In genomic region chr17:19433727-19434340, GRCh38 we compare ENCODE assay signal across 18 cellular contexts. TPM values are rescaled to one million over a fixed set of nuclear protein-coding genes. Genes with fewer than 3 reads are reported as not detected.
"Had no signal": no experiment of that assay in that cellular context is flagged by ENCODE, and none has a peak within 500 bp of the region (broad histone marks: within the 10 kb centered on the region; RNA-seq: fewer than 3 reads in every experiment).

No MANE protein-coding gene starts in this region.

- H3K27me3 ChIP-seq: gastroesophageal sphincter, neutrophil had no signal

- H3K4me3 Mint-ChIP-seq: activated T-helper 17 cell treated with anti-CD3 and anti-CD28 coated beads, Interleukin-2, amount 50 U/mL, for 72 hours; naive thymus-derived CD4-positive, alpha-beta T cell; stimulated activated effector memory CD8-positive, alpha-beta T cell treated with anti-CD3 and anti-CD28 coated beads, Interleukin-12 subunit alpha, Interleukin-12 subunit beta, amount 100 ng/mL, for 72 hours had no signal

- H3K9me3 Mint-ChIP-seq: activated T-helper 17 cell treated with anti-CD3 and anti-CD28 coated beads, Interleukin-2, amount 50 U/mL, for 72 hours; naive thymus-derived CD4-positive, alpha-beta T cell; stimulated activated effector memory CD8-positive, alpha-beta T cell treated with anti-CD3 and anti-CD28 coated beads, Interleukin-12 subunit alpha, Interleukin-12 subunit beta, amount 100 ng/mL, for 72 hours had no signal

- H3K79me2 ChIP-seq: parathyroid adenoma had no signal

- H3K27ac ChIP-seq: gastroesophageal sphincter, left ventricle myocardium inferior, neutrophil, parathyroid adenoma, thoracic aorta had no signal

- H3K9ac ChIP-seq: parathyroid adenoma had no signal

- H3K4me1 ChIP-seq: gastroesophageal sphincter, left ventricle myocardium inferior, parathyroid adenoma had no signal

- H3K36me3 Mint-ChIP-seq: naive thymus-derived CD4-positive, alpha-beta T cell; stimulated activated effector memory CD8-positive, alpha-beta T cell treated with anti-CD3 and anti-CD28 coated beads, Interleukin-12 subunit alpha, Interleukin-12 subunit beta, amount 100 ng/mL, for 72 hours had no signal

- H3K4me3 ChIP-seq: gastroesophageal sphincter, left ventricle myocardium inferior, mucosa of descending colon, thoracic aorta had no signal

- H3K27ac Mint-ChIP-seq: activated T-helper 17 cell treated with anti-CD3 and anti-CD28 coated beads, Interleukin-2, amount 50 U/mL, for 72 hours; stimulated activated effector memory CD8-positive, alpha-beta T cell treated with anti-CD3 and anti-CD28 coated beads, Interleukin-12 subunit alpha, Interleukin-12 subunit beta, amount 100 ng/mL, for 72 hours had no signal

- H2AFZ ChIP-seq: parathyroid adenoma had no signal

- H3K9me3 ChIP-seq: gastroesophageal sphincter, left ventricle myocardium inferior, mucosa of descending colon, neutrophil, thoracic aorta had no signal

- ATAC-seq: activated CD4-positive, CD25-positive, alpha-beta regulatory T cell treated with anti-CD3 and anti-CD28 coated beads, Interleukin-2, amount 50 U/mL, for 24 hours; activated T-helper 17 cell treated with anti-CD3 and anti-CD28 coated beads, Interleukin-2, amount 50 U/mL, for 72 hours; gastroesophageal sphincter; mucosa of descending colon; naive thymus-derived CD4-positive, alpha-beta T cell; stimulated activated effector memory CD8-positive, alpha-beta T cell treated with anti-CD3 and anti-CD28 coated beads, Interleukin-12 subunit alpha, Interleukin-12 subunit beta, amount 100 ng/mL, for 72 hours had no signal

- H3K27me3 Mint-ChIP-seq: activated T-helper 17 cell treated with anti-CD3 and anti-CD28 coated beads, Interleukin-2, amount 50 U/mL, for 72 hours had no signal

- H3K36me3 ChIP-seq: gastroesophageal sphincter, left ventricle myocardium inferior, neutrophil, thoracic aorta had no signal

- DNase-seq: activated naive CD4-positive, alpha-beta T cell treated with Interleukin-2 at 50 U/mL for 16 hours; activated T-cell treated with anti-CD3 and anti-CD28 coated beads for 4 hours; erythroblast; kidney; left ventricle myocardium inferior; mucosa of descending colon; naive thymus-derived CD4-positive, alpha-beta T cell had no signal

- H3K4me1 Mint-ChIP-seq: activated T-helper 17 cell treated with anti-CD3 and anti-CD28 coated beads, Interleukin-2, amount 50 U/mL, for 72 hours; naive thymus-derived CD4-positive, alpha-beta T cell; stimulated activated effector memory CD8-positive, alpha-beta T cell treated with anti-CD3 and anti-CD28 coated beads, Interleukin-12 subunit alpha, Interleukin-12 subunit beta, amount 100 ng/mL, for 72 hours had no signal

RNA-seq across cellular contexts. Expression of gene RNF112, which starts 22.8 kb away (rescaled TPM):
- total RNA-seq: renal cortical epithelial cell had no signal

RNA-seq across cellular contexts. Expression of gene MFAP4, which starts 46.8 kb away (rescaled TPM):
- total RNA-seq: activated CD8-positive, alpha-beta memory T cell treated with anti-CD3 and anti-CD28 coated beads for 36 hours; activated T-helper 17 cell treated with anti-CD3 and anti-CD28 coated beads, Interleukin-2, amount 50 U/mL, for 72 hours; dermis microvascular lymphatic vessel endothelial cell; naive thymus-derived CD4-positive, alpha-beta T cell; T-helper 2 cell treated with Interferon-gamma antibody and Interleukin-4, amounts not matched to agents 100 ng/mL and 5 ng/mL, for 36 hours had no signal
- polyA plus RNA-seq: naive thymus-derived CD4-positive, alpha-beta T cell had no signal
